Comparison of ENCODE assay signal across 2 cellular contexts in the genomic region with DNA sequence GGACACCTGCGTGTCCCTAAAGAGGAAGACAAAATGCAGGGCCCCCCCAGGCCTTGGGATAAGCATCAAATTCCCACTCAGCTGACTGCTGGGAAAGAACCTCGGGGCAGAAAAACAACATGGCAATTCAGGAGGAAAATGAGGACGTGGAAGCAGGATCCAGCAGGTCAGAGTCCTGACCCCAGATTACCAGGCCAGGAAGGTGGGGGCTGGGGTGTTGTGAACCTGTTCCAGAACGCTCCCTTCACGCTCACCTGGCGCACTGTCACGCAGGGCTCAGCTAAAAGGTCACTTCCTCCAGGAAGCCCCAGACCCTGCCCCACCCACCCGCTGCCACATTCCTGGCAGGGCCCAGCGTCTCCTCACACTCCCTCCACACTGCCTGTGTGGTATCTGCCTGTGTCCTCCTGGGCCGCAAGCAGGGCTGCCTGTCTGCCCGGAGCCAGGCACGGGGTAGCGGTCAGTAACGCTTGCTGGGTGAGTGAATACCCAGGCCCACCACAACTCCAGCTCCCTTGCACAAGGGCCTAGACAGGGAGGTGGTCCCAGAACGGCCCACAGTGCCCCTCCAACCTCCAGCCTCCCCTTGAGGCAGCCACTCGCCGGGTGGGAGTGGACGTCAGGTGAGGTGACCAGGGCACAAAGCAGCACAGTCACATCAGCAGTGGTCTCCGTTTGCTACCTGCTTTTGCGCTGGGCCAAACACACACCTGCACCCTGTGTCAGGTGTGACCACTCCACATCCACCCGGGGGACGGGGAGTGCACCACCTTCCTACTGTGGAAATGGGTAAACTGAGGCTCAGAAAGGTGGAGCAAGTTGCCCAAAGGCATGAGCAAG.
TF ChIP-seq lines count a peak whose summit lies in the region.

No MANE protein-coding gene starts in this region.

TF ChIP-seq in GM23338, 12 proteins besides CTCF, POLR2A, EP300 and RAD21 (continued from another document):
- TF ChIP-seq, protein P1, sequence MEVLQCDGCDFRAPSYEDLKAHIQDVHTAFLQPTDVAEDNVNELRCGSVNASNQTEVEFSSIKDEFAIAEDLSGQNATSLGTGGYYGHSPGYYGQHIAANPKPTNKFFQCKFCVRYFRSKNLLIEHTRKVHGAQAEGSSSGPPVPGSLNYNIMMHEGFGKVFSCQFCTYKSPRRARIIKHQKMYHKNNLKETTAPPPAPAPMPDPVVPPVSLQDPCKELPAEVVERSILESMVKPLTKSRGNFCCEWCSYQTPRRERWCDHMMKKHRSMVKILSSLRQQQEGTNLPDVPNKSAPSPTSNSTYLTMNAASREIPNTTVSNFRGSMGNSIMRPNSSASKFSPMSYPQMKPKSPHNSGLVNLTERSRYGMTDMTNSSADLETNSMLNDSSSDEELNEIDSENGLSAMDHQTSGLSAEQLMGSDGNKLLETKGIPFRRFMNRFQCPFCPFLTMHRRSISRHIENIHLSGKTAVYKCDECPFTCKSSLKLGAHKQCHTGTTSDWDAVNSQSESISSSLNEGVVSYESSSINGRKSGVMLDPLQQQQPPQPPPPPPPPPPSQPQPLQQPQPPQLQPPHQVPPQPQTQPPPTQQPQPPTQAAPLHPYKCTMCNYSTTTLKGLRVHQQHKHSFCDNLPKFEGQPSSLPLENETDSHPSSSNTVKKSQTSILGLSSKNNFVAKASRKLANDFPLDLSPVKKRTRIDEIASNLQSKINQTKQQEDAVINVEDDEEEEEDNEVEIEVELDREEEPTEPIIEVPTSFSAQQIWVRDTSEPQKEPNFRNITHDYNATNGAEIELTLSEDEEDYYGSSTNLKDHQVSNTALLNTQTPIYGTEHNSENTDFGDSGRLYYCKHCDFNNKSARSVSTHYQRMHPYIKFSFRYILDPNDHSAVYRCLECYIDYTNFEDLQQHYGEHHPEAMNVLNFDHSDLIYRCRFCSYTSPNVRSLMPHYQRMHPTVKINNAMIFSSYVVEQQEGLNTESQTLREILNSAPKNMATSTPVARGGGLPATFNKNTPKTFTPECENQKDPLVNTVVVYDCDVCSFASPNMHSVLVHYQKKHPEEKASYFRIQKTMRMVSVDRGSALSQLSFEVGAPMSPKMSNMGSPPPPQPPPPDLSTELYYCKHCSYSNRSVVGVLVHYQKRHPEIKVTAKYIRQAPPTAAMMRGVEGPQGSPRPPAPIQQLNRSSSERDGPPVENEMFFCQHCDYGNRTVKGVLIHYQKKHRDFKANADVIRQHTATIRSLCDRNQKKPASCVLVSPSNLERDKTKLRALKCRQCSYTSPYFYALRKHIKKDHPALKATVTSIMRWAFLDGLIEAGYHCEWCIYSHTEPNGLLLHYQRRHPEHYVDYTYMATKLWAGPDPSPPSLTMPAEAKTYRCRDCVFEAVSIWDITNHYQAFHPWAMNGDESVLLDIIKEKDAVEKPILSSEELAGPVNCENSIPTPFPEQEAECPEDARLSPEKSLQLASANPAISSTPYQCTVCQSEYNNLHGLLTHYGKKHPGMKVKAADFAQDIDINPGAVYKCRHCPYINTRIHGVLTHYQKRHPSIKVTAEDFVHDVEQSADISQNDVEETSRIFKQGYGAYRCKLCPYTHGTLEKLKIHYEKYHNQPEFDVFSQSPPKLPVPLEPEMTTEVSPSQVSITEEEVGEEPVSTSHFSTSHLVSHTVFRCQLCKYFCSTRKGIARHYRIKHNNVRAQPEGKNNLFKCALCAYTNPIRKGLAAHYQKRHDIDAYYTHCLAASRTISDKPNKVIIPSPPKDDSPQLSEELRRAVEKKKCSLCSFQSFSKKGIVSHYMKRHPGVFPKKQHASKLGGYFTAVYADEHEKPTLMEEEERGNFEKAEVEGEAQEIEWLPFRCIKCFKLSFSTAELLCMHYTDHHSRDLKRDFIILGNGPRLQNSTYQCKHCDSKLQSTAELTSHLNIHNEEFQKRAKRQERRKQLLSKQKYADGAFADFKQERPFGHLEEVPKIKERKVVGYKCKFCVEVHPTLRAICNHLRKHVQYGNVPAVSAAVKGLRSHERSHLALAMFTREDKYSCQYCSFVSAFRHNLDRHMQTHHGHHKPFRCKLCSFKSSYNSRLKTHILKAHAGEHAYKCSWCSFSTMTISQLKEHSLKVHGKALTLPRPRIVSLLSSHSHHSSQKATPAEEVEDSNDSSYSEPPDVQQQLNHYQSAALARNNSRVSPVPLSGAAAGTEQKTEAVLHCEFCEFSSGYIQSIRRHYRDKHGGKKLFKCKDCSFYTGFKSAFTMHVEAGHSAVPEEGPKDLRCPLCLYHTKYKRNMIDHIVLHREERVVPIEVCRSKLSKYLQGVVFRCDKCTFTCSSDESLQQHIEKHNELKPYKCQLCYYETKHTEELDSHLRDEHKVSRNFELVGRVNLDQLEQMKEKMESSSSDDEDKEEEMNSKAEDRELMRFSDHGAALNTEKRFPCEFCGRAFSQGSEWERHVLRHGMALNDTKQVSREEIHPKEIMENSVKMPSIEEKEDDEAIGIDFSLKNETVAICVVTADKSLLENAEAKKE (CRISPR knock-in tag; IDR thresholded peaks at IDR 0.05): no peak
- TF ChIP-seq EZH2phosphoT487 (IDR thresholded peaks at IDR 0.05; ENCODE audit: unreplicated experiment): no peak
- TF ChIP-seq ZNF331 (CRISPR knock-in tag; IDR thresholded peaks at IDR 0.05; ENCODE audit: low read depth): no peak

TF ChIP-seq in WTC11, 78 proteins besides CTCF, POLR2A, EP300 and RAD21 (continued from another document):
- TF ChIP-seq OVOL2 (CRISPR knock-in tag; IDR thresholded peaks at IDR 0.05; ENCODE audit: borderline replicate concordance) (no peak), RORB (CRISPR knock-in tag; IDR thresholded peaks at IDR 0.05) (no peak), ZNF423 (CRISPR knock-in tag; IDR thresholded peaks at IDR 0.05) (no peak), KAT7 (CRISPR knock-in tag; IDR thresholded peaks at IDR 0.05; ENCODE audit: borderline replicate concordance) (no peak), GTF2I (CRISPR knock-in tag; conservative IDR thresholded peaks at IDR 0.05) (no peak), CREM (CRISPR knock-in tag; IDR thresholded peaks at IDR 0.05) (no peak), ZNF232 (CRISPR knock-in tag; IDR thresholded peaks at IDR 0.05) (no peak), ZNF317 (CRISPR knock-in tag; IDR thresholded peaks at IDR 0.05; ENCODE audit: borderline replicate concordance, low read depth) (no peak), TP53 (CRISPR knock-in tag; IDR thresholded peaks at IDR 0.05) (no peak), NFATC4 (CRISPR knock-in tag; IDR thresholded peaks at IDR 0.05) (no peak)
- TF ChIP-seq, protein P2, sequence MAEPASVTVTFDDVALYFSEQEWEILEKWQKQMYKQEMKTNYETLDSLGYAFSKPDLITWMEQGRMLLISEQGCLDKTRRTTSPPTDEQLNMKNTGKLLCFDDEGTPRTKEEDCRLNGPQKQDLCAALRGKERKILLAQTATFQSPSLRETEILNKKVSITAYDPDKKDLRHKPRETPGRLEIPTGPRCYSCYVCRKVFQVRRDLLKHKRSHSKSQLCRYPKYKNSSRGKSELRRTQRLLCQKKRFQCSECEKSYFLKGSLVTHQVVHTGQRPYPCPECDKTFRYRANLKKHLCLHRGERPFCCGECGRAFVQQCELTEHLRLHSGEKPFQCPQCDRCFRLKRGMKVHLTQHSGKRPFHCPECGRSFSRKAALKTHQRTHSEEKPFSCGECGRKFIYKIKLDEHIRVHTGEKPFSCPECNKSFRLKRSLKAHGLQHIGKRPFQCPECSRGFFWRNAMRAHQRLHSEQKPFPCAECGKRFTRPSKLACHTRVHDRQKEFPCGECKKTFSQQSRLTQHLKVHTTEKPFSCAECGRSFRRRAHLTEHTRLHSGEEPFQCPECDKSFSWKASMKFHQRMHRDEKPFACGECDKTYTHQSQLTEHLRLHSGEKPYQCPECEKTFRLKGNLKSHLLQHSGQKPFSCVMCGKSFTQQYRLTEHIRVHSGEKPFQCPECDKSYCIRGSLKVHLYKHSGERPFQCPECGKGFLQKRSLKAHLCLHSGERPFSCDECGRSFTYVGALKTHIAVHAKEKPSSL (CRISPR knock-in tag; conservative IDR thresholded peaks at IDR 0.05): no peak
- TF ChIP-seq, protein P3, sequence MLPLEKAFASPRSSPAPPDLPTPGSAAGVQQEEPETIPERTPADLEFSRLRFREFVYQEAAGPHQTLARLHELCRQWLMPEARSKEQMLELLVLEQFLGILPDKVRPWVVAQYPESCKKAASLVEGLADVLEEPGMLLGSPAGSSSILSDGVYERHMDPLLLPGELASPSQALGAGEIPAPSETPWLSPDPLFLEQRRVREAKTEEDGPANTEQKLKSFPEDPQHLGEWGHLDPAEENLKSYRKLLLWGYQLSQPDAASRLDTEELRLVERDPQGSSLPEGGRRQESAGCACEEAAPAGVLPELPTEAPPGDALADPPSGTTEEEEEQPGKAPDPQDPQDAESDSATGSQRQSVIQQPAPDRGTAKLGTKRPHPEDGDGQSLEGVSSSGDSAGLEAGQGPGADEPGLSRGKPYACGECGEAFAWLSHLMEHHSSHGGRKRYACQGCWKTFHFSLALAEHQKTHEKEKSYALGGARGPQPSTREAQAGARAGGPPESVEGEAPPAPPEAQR (CRISPR knock-in tag; IDR thresholded peaks at IDR 0.05): no peak
- TF ChIP-seq, protein P4, sequence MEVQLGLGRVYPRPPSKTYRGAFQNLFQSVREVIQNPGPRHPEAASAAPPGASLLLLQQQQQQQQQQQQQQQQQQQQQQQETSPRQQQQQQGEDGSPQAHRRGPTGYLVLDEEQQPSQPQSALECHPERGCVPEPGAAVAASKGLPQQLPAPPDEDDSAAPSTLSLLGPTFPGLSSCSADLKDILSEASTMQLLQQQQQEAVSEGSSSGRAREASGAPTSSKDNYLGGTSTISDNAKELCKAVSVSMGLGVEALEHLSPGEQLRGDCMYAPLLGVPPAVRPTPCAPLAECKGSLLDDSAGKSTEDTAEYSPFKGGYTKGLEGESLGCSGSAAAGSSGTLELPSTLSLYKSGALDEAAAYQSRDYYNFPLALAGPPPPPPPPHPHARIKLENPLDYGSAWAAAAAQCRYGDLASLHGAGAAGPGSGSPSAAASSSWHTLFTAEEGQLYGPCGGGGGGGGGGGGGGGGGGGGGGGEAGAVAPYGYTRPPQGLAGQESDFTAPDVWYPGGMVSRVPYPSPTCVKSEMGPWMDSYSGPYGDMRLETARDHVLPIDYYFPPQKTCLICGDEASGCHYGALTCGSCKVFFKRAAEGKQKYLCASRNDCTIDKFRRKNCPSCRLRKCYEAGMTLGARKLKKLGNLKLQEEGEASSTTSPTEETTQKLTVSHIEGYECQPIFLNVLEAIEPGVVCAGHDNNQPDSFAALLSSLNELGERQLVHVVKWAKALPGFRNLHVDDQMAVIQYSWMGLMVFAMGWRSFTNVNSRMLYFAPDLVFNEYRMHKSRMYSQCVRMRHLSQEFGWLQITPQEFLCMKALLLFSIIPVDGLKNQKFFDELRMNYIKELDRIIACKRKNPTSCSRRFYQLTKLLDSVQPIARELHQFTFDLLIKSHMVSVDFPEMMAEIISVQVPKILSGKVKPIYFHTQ (CRISPR knock-in tag; IDR thresholded peaks at IDR 0.05): no peak
- TF ChIP-seq, protein P5, sequence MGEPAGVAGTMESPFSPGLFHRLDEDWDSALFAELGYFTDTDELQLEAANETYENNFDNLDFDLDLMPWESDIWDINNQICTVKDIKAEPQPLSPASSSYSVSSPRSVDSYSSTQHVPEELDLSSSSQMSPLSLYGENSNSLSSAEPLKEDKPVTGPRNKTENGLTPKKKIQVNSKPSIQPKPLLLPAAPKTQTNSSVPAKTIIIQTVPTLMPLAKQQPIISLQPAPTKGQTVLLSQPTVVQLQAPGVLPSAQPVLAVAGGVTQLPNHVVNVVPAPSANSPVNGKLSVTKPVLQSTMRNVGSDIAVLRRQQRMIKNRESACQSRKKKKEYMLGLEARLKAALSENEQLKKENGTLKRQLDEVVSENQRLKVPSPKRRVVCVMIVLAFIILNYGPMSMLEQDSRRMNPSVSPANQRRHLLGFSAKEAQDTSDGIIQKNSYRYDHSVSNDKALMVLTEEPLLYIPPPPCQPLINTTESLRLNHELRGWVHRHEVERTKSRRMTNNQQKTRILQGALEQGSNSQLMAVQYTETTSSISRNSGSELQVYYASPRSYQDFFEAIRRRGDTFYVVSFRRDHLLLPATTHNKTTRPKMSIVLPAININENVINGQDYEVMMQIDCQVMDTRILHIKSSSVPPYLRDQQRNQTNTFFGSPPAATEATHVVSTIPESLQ (CRISPR knock-in tag; IDR thresholded peaks at IDR 0.05): no peak
